Comparison of ENCODE assay signal across 8 cellular contexts in the genomic region with DNA sequence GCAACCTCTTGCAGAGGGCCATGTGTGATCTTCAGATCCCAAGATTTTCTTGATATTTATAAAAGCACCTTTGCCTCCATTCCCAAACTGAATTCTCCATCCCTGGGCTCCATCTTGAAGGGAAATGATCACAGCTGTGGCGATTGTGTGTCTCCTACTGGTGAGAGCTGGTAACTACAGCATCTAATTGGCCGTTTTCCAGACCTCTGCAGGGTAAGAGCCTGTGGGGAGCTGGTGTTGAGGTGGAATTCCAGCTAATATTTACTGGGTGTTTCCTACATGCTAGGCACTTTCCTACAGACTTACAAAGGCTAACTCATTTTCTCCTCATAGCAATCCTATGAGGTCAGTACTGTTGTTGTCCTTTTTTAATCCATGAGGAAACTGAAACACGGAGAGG. TPM values are rescaled to one million over a fixed set of nuclear protein-coding genes. Genes with fewer than 3 reads are reported as not detected.
A peak's percentile ranks its signal among the peaks of the same experiment; 100 is the strongest.
DNase-seq lines count a peak whose midpoint lies in the region; ATAC-seq, FAIRE-seq and TF ChIP-seq lines count a peak whose summit lies in the region.

No MANE protein-coding gene starts in this region.

- WGBS in GM12878 (ENCODE audit: insufficient coverage, insufficient replicate concordance, low lambda C conversion rate, missing lambda C conversion rate): 31% methylated on average over 3 of the region's 3 CpGs

- POLR2A ChIA-PET in GM12878 (lab: Charles Lee): interaction anchor here (0.8 to 8.3 kb wide), 7 partner anchors 8 to 110 kb away, joined by 3 to 79 read pairs (median 4); a partner anchor contains a TSS

- peaks cover 0 to 3% of the 10 kb centered on the region in 2 experiments; a peak in 1 of 4 replicates for H3K27me3 ChIP-seq in GM12878 (replicated peaks in 1 of 2; ENCODE audit: control insufficient read depth in 2 of 2, insufficient read depth in 2 of 2, low read length in 1 of 2)

- RAD21 ChIA-PET in GM12878 (lab: Charles Lee; ENCODE audit: unreplicated experiment): interaction anchor here (0.7 to 10.5 kb wide), 12 partner anchors 9 to 110 kb away, joined by 3 to 298 read pairs (median 8); a partner anchor contains a TSS

- SMC1A ChIA-PET in GM12878 (lab: Charles Lee; ENCODE audit: uncharacterized antibody, unreplicated experiment): interaction anchor here (0.8 to 20.8 kb wide), 13 partner anchors 9 to 133 kb away, joined by 3 to 517 read pairs (median 5); a partner anchor contains a TSS

- no peak for TF ChIP-seq POLR2A in GM12878 (IDR thresholded peaks at IDR 0.05; ENCODE audit: low read depth, low read length)

- H3K9me3 ChIP-seq in GM12878 (replicated peaks; ENCODE audit: control insufficient read depth, insufficient read depth, low read length): no peaks in the 10 kb centered on the region

- CTCF ChIA-PET in GM12878 (lab: Yijun Ruan, JAX): interaction anchor here (0.8 to 20.8 kb wide), 25 partner anchors 9 to 466 kb away, joined by 3 to 631 read pairs (median 5); a partner anchor contains a TSS

- TF ChIP-seq CTCF in GM12878 (IDR thresholded peaks at IDR 0.05 in 2 of 3, conservative IDR thresholded peaks at IDR 0.05 in 1 of 3; ENCODE audit: control insufficient read depth in 2 of 3, extremely low read depth in 1 of 3, insufficient read depth in 1 of 3, low read depth in 3 of 3, low read length in 3 of 3): peak; percentile 66 to 88 (median 77)

- H3K9ac ChIP-seq in GM12878 (ENCODE audit: control insufficient read depth, insufficient read depth, low read length): no peak overlapping the region

- ATAC-seq in GM12878 (no peak), GM21717 (IDR thresholded peaks at IDR 0.05; ENCODE audit: unreplicated experiment) (no peak), HG02981 (IDR thresholded peaks at IDR 0.05; ENCODE audit: unreplicated experiment) (no peak)

- peaks cover 36% of the 10 kb centered on the region for H3K4me1 ChIP-seq in GM12878 (ENCODE audit: control insufficient read depth, insufficient read depth, low read length)

- peak; percentile 82 for TF ChIP-seq RAD21 in GM12878 (IDR thresholded peaks at IDR 0.05; ENCODE audit: insufficient read depth, low read depth, low read length)

- H3K79me2 ChIP-seq in GM12878 (ENCODE audit: control insufficient read depth, insufficient read depth, low read length): no peaks in the 10 kb centered on the region

- no peaks in the 10 kb centered on the region for H4K20me1 ChIP-seq in GM12878 (ENCODE audit: control insufficient read depth, insufficient read depth)

- in situ Hi-C loops in ACHN (cut with HindIII; ENCODE audit: low pct_ligation_motif_present, low pct_unique_long_range_greater_than_20kb, low sequenced_read_pairs): no loop called here
- in situ Hi-C loops in GM12878 (cut with MboI): no loop called here

- H3K27ac ChIP-seq in GM12878 (ENCODE audit: control insufficient read depth, insufficient read depth): no peak overlapping the region

- H3K4me3 ChIP-seq in GM12878: no peak overlapping the region

- FAIRE-seq in GM12878 (lab: Jason Lieb, UNC): no peak

- no peak overlapping the region for H3K4me2 ChIP-seq in GM12878 (ENCODE audit: control insufficient read depth, insufficient read depth)

- intact Hi-C loops in GM12878 (cut with micrococcal nuclease; ENCODE audit: unreplicated experiment): no loop called here

- BruUV-seq in GM12878 (replicated peaks; lab: Mats Ljungman, UMichigan): no TSS peak

- no peak for TF ChIP-seq EP300 in GM12878 (IDR thresholded peaks at IDR 0.05; ENCODE audit: borderline replicate concordance in 1 of 2, control insufficient read depth in 1 of 2, low read depth in 2 of 2, low read length in 2 of 2)

- no peak overlapping the region for H2AFZ ChIP-seq in GM12878 (ENCODE audit: control insufficient read depth, low read depth, low read length)

- H3K36me3 ChIP-seq in GM12878 (ENCODE audit: control insufficient read depth in 2 of 2, insufficient read depth in 2 of 2, low read length in 1 of 2): no peaks in the 10 kb centered on the region

- DNase-seq in ACHN (peak; percentile 53), ELR (ENCODE audit: low read depth) (peak; percentile 59), NCI-H146 (lab: John Stamatoyannopoulos, UW) (peak; percentile 43), GM12878 (ENCODE audit: low read depth, low spot score) (no peak), lung microvascular endothelial cell (ENCODE audit: low read depth in 2 of 2) (peak; percentile 32 to 41), DMS79 treated with DMSO at 0.1 percent for 48 hours (lab: John Stamatoyannopoulos, UW) (no peak)

TF ChIP-seq in GM12878, 131 proteins besides CTCF, POLR2A, EP300 and RAD21:
- TF ChIP-seq IKZF1 (conservative IDR thresholded peaks at IDR 0.05) (peak; percentile 42; the same call in 1 of the 2 replicates), EZH2 (IDR thresholded peaks at IDR 0.05; ENCODE audit: borderline replicate concordance, control insufficient read depth, low read depth, low read length) (no peak), IKZF2 (IDR thresholded peaks at IDR 0.05) (peak; percentile 22 to 26; a peak in 1 of 4 replicates), EED (IDR thresholded peaks at IDR 0.05; ENCODE audit: low read depth) (peak; percentile 28; the same call in 1 of the 2 replicates), YY1 (IDR thresholded peaks at IDR 0.05; ENCODE audit: low read depth, low read length) (peak; percentile 89), SMC3 (IDR thresholded peaks at IDR 0.05; ENCODE audit: borderline replicate concordance, low read length) (peak; percentile 59; the same call in 1 of the 2 replicates)
- TF ChIP-seq, protein P1, sequence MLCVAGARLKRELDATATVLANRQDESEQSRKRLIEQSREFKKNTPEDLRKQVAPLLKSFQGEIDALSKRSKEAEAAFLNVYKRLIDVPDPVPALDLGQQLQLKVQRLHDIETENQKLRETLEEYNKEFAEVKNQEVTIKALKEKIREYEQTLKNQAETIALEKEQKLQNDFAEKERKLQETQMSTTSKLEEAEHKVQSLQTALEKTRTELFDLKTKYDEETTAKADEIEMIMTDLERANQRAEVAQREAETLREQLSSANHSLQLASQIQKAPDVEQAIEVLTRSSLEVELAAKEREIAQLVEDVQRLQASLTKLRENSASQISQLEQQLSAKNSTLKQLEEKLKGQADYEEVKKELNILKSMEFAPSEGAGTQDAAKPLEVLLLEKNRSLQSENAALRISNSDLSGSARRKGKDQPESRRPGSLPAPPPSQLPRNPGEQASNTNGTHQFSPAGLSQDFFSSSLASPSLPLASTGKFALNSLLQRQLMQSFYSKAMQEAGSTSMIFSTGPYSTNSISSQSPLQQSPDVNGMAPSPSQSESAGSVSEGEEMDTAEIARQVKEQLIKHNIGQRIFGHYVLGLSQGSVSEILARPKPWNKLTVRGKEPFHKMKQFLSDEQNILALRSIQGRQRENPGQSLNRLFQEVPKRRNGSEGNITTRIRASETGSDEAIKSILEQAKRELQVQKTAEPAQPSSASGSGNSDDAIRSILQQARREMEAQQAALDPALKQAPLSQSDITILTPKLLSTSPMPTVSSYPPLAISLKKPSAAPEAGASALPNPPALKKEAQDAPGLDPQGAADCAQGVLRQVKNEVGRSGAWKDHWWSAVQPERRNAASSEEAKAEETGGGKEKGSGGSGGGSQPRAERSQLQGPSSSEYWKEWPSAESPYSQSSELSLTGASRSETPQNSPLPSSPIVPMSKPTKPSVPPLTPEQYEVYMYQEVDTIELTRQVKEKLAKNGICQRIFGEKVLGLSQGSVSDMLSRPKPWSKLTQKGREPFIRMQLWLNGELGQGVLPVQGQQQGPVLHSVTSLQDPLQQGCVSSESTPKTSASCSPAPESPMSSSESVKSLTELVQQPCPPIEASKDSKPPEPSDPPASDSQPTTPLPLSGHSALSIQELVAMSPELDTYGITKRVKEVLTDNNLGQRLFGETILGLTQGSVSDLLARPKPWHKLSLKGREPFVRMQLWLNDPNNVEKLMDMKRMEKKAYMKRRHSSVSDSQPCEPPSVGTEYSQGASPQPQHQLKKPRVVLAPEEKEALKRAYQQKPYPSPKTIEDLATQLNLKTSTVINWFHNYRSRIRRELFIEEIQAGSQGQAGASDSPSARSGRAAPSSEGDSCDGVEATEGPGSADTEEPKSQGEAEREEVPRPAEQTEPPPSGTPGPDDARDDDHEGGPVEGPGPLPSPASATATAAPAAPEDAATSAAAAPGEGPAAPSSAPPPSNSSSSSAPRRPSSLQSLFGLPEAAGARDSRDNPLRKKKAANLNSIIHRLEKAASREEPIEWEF (IDR thresholded peaks at IDR 0.05; ENCODE audit: insufficient replicate concordance, low read depth, low read length): no peak

RNA-seq across cellular contexts. Expression of a gene that starts 59.2 kb away (rescaled TPM):
- not detected in 2 replicates for total RNA-seq in GM12878 (2013; cell fraction: nucleolus; rRNA removed)
- total RNA-seq in GM12878 (2014; rRNA removed) (not detected in 2 replicates), GM12878 (2014; rRNA removed; fragmentation: Illumina TruSeq; extraction: Trizol) (not detected in 2 replicates), GM12878 (2021) (not detected in 2 replicates), lung microvascular endothelial cell (not detected in 2 replicates)
- polyA plus RNA-seq in GM12878 (2011; ENCODE audit: low read depth): not detected
- polyA plus RNA-seq in GM12878 (2011; rRNA removed) (not detected in 2 replicates), GM12878 (2014; fragmentation: Illumina TruSeq; extraction: Trizol) (not detected in 2 replicates), GM12878 (2014; fragmentation: Nextera tagmentation; extraction: Ambion mirVana) (not detected), GM12878 (2014; rRNA removed) (not detected in 2 replicates), GM12878 (2016; fragmentation: Nextera tagmentation; extraction: Ambion mirVana) (not detected)
- not detected in 2 replicates for polyA plus RNA-seq in GM12878 (2011; cell fraction: cytosol; rRNA removed)
- not detected in 2 replicates for polyA plus RNA-seq in GM12878 (2011; cell fraction: nucleus; rRNA removed)
- not detected in 2 replicates for polyA plus RNA-seq in GM12878 (2012)
- not detected in 2 replicates for polyA minus RNA-seq in GM12878 (2011; rRNA and poly(A)+ RNA removed)
- polyA minus RNA-seq in GM12878 (2011; cell fraction: cytosol; rRNA and poly(A)+ RNA removed): not detected in 2 replicates
- not detected in 2 replicates for polyA minus RNA-seq in GM12878 (2011; cell fraction: nucleus; rRNA and poly(A)+ RNA removed)

Comparison
In these comparisons a context has a peak if more than half of its experiments do, and no peak if none do; other contexts are left out.
1. DNase-seq: peak in ACHN (single experiment), ELR (single experiment), NCI-H146 (single experiment) and lung microvascular endothelial cell (2 of 2); none in GM12878 (single experiment) and DMS79 treated with DMSO at 0.1 percent for 48 hours (single experiment).